Comparison of ENCODE assay signal across 19 cellular contexts in genomic region chr13:96403241-96403640, GRCh38.
"Had no signal": no experiment of that assay in that cellular context is flagged by ENCODE, and none has a peak within 500 bp of the region (broad histone marks: within the 10 kb centered on the region; RNA-seq: fewer than 3 reads in every experiment).

No MANE protein-coding gene starts in this region.

- H3K9ac ChIP-seq: SK-N-SH had no signal

- DNase-seq: IMR-90; Karpas-422; KG1; MG63; NCI-H1092 treated with DMSO at 0.1 percent for 48 hours; NCI-H1436; NCI-H187; NCI-H2029 treated with DMSO at 0.1 percent for 48 hours; NCI-H2227 treated with DMSO at 0.1 percent for 48 hours; NCI-H526; NK-92 treated with Interleukin-12 subunit alpha and Interleukin-12 subunit beta, amount 100 ng/mL, for 24 hours; PC-3; SHP77; SK-N-SH; SW 1271; T-cell had no signal

- H3K36me3 ChIP-seq: MG63 had no signal

- H3K27ac ChIP-seq: RWPE1 had no signal

- H3K9me2 ChIP-seq: SK-N-SH had no signal

- H3K27me3 ChIP-seq: MG63 had no signal

- H3K4me2 ChIP-seq: SK-N-SH had no signal

- ATAC-seq: HepG2, Panc1, PC-3, T-cell had no signal

- H3K4me3 ChIP-seq: MG63 had no signal

- H3K9me3 ChIP-seq: MG63, SK-N-SH had no signal
